10 cellular contexts compared by ENCODE assay signal in genomic region chr9:97635026-97635425, GRCh38. TPM values are rescaled to one million over a fixed set of nuclear protein-coding genes. Genes with fewer than 3 reads are reported as not detected.
DNase-seq lines count a peak whose midpoint lies in the region; ATAC-seq, FAIRE-seq and TF ChIP-seq lines count a peak whose summit lies in the region.
"Had no signal": no experiment of that assay in that cellular context is flagged by ENCODE, and none has a peak within 500 bp of the region (broad histone marks: within the 10 kb centered on the region; RNA-seq: fewer than 3 reads in every experiment).

No MANE protein-coding gene starts in this region.

- WGBS in suprapubic skin, result 67% methylated on average over 7 of the region's 7 CpGs
- WGBS in thyroid gland, 2 donors, result 68 to 73% methylated on average over 7 of the region's 7 CpGs

- no peak overlapping the region for H3K27ac Mint-ChIP-seq in activated naive CD4-positive, alpha-beta T cell treated with anti-CD3 and anti-CD28 coated beads, Interleukin-2, amount 50 U/mL, for 24 hours
- H3K27ac Mint-ChIP-seq in WTC11, result peak overlapping the region; percentile 47

- FAIRE-seq in frontal cortex (lab: Jason Lieb, UNC), result no peak

- H3K27me3 Mint-ChIP-seq in activated naive CD4-positive, alpha-beta T cell treated with anti-CD3 and anti-CD28 coated beads, Interleukin-2, amount 50 U/mL, for 24 hours, result no peaks in the 10 kb centered on the region
- no peaks in the 10 kb centered on the region for H3K27me3 Mint-ChIP-seq in WTC11 (ENCODE audit: low read depth)

- intact Hi-C loops in thyroid gland (cut with DNase I), result no loop called here

- H3K4me3 Mint-ChIP-seq in activated naive CD4-positive, alpha-beta T cell treated with anti-CD3 and anti-CD28 coated beads, Interleukin-2, amount 50 U/mL, for 24 hours, result peak overlapping the region; percentile 96
- peak overlapping the region; percentile 98 for H3K4me3 Mint-ChIP-seq in WTC11

- POLR2A ChIA-PET in WTC11 (lab: Charles Lee), result no interaction called here

- peaks cover 60% of the 10 kb centered on the region for H3K4me1 Mint-ChIP-seq in activated naive CD4-positive, alpha-beta T cell treated with anti-CD3 and anti-CD28 coated beads, Interleukin-2, amount 50 U/mL, for 24 hours
- peaks cover 37% of the 10 kb centered on the region for H3K4me1 Mint-ChIP-seq in WTC11

- TF ChIP-seq POLR2A in suprapubic skin (IDR thresholded peaks at IDR 0.05) (no peak), thyroid gland (IDR thresholded peaks at IDR 0.05) (no peak)

- H3K27me3 ChIP-seq in suprapubic skin (no peaks in the 10 kb centered on the region), thyroid gland (no peaks in the 10 kb centered on the region)

- H3K36me3 Mint-ChIP-seq in activated naive CD4-positive, alpha-beta T cell treated with anti-CD3 and anti-CD28 coated beads, Interleukin-2, amount 50 U/mL, for 24 hours, result peaks cover 9% of the 10 kb centered on the region
- no peaks in the 10 kb centered on the region for H3K36me3 Mint-ChIP-seq in WTC11

- H3K4me1 ChIP-seq in suprapubic skin (peaks cover 49% of the 10 kb centered on the region), thyroid gland (peaks cover 19 to 51% of the 10 kb centered on the region in 2 donors)

- TF ChIP-seq EP300 in suprapubic skin (IDR thresholded peaks at IDR 0.05), result no peak

- TF ChIP-seq CTCF in WTC11 (IDR thresholded peaks at IDR 0.05), result no peak
- TF ChIP-seq CTCF in suprapubic skin (IDR thresholded peaks at IDR 0.05), result no peak
- TF ChIP-seq CTCF in thyroid gland (IDR thresholded peaks at IDR 0.05), result no peak

- no peaks in the 10 kb centered on the region for H3K9me3 Mint-ChIP-seq in activated naive CD4-positive, alpha-beta T cell treated with anti-CD3 and anti-CD28 coated beads, Interleukin-2, amount 50 U/mL, for 24 hours
- H3K9me3 Mint-ChIP-seq in WTC11, result no peaks in the 10 kb centered on the region

- CTCF ChIA-PET in WTC11 (lab: Charles Lee), result interaction anchor here (0.9 kb wide), 1 partner anchor 62 kb away, joined by 3 read pairs; the partner anchor contains the start of gene XPA

- H3K9me3 ChIP-seq in iPS-18c (ENCODE audit: control insufficient read depth, insufficient read depth, low read length) (no peaks in the 10 kb centered on the region), suprapubic skin (no peaks in the 10 kb centered on the region), thyroid gland (no peaks in the 10 kb centered on the region)

- H3K4me3 ChIP-seq in iPS-18c (ENCODE audit: insufficient read depth, low read depth, low read length) (peak overlapping the region; percentile 16; the same call in 1 of the 2 replicates), suprapubic skin (peak overlapping the region; percentile 88), thyroid gland (replicated peaks in 1 of 3) (peak overlapping the region in 1 of 3 donors; percentile 94)

- no peak for ATAC-seq in WTC11

- H3K36me3 ChIP-seq in suprapubic skin, result no peaks in the 10 kb centered on the region
- no peaks in the 10 kb centered on the region for H3K36me3 ChIP-seq in thyroid gland

- DNase-seq in activated naive CD4-positive, alpha-beta T cell (lab: John Stamatoyannopoulos, UW), result no peak
- DNase-seq in WTC11 (ENCODE audit: low spot score) (no peak), suprapubic skin (ENCODE audit: low spot score in 2 of 2) (no peak), frontal cortex (ENCODE audit: low spot score in 2 of 2) (no peak), amygdala (lab: John Stamatoyannopoulos, UW) (no peak), thyroid gland (no peak)
- DNase-seq: DMS153, NCI-H226 had no signal

- no peak overlapping the region for H3K27ac ChIP-seq in suprapubic skin
- H3K27ac ChIP-seq in thyroid gland, result no peak overlapping the region

TF ChIP-seq in WTC11, 78 proteins besides CTCF, POLR2A, EP300 and RAD21 (continues in another document):
- TF ChIP-seq, protein P1, sequence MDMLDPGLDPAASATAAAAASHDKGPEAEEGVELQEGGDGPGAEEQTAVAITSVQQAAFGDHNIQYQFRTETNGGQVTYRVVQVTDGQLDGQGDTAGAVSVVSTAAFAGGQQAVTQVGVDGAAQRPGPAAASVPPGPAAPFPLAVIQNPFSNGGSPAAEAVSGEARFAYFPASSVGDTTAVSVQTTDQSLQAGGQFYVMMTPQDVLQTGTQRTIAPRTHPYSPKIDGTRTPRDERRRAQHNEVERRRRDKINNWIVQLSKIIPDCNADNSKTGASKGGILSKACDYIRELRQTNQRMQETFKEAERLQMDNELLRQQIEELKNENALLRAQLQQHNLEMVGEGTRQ (CRISPR knock-in tag; IDR thresholded peaks at IDR 0.05), result no peak
- no peak for TF ChIP-seq CREM (CRISPR knock-in tag; IDR thresholded peaks at IDR 0.05)
- no peak for TF ChIP-seq PREB (CRISPR knock-in tag; IDR thresholded peaks at IDR 0.05; ENCODE audit: borderline replicate concordance)
- TF ChIP-seq OVOL2 (CRISPR knock-in tag; IDR thresholded peaks at IDR 0.05; ENCODE audit: borderline replicate concordance), result no peak
- no peak for TF ChIP-seq NR1H2 (CRISPR knock-in tag; IDR thresholded peaks at IDR 0.05)
- no peak for TF ChIP-seq TP53 (CRISPR knock-in tag; IDR thresholded peaks at IDR 0.05)
- no peak for TF ChIP-seq AR (CRISPR knock-in tag; IDR thresholded peaks at IDR 0.05)
- TF ChIP-seq, protein P2, sequence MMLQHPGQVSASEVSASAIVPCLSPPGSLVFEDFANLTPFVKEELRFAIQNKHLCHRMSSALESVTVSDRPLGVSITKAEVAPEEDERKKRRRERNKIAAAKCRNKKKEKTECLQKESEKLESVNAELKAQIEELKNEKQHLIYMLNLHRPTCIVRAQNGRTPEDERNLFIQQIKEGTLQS (CRISPR knock-in tag; conservative IDR thresholded peaks at IDR 0.05), result no peak
- no peak for TF ChIP-seq ZNF532 (CRISPR knock-in tag; IDR thresholded peaks at IDR 0.05; ENCODE audit: borderline replicate concordance)

RNA-seq across cellular contexts. Expression of gene NCBP1, which starts 1.4 kb away (rescaled TPM):
- total RNA-seq in WTC11 (2021) (47.8 to 61.1 TPM (median 51.3 TPM) in 3 replicates), suprapubic skin (10 to 100 TPM; 13.6 to 43.9 (median 16.3) TPM), frontal cortex (62.0 TPM), thyroid gland (10 to 100 TPM; 25.7 to 40.4 (median 28.8) TPM)

RNA-seq across cellular contexts. Expression of gene TSTD2, which starts 1.9 kb away (rescaled TPM):
- 16.8 to 19.6 TPM (median 18.3 TPM) in 3 replicates for total RNA-seq in WTC11 (2021)
- 10 to 100 TPM in 3 of 4 donors, 1 to 10 TPM in 1; 9.6 to 17.2 (median 12.7) TPM for total RNA-seq in suprapubic skin
- total RNA-seq in frontal cortex, result 34.2 TPM
- total RNA-seq in thyroid gland, result 10 to 100 TPM; 34.1 to 53.1 (median 34.7) TPM
